In the genomic region with DNA sequence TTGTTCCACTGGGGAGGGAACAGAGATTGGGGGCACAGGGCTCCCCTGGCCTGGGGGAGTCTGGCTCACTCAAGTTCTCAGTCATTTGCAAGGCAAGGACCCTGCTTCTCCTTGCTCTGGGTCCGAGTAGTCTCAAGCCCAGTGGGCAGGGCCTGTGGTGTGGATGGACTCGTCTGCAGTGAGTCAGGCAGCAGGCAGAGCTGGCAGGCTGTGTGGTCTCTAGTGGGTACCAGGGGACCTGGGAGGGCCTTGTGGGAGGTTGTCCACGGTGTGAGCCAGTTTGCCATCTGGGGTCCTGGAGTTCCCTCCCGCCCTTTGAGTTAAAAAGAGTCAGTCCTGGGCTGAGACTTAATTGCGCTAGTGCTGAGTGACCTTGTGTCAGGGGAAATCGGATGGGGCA, we compare ENCODE assay signal across 15 cellular contexts. TPM values are rescaled to one million over a fixed set of nuclear protein-coding genes. Genes with fewer than 3 reads are reported as not detected.
DNase-seq lines count a peak whose midpoint lies in the region; ATAC-seq and TF ChIP-seq lines count a peak whose summit lies in the region.
"Had no signal": no experiment of that assay in that cellular context is flagged by ENCODE, and none has a peak within 500 bp of the region (broad histone marks: within the 10 kb centered on the region; RNA-seq: fewer than 3 reads in every experiment).

No MANE protein-coding gene starts in this region.

- peaks cover 15% of the 10 kb centered on the region for H3K36me3 Mint-ChIP-seq in activated T-helper 1 cell treated with anti-CD3 and anti-CD28 coated beads, Interleukin-12 subunit alpha, Interleukin-12 subunit beta, Interleukin-2, Interleukin-4 antibody, amounts not matched to agents 30 ng/mL and 10 ng/mL and 1 ng/mL, durations not matched to agents 14 hours and 24 hours and 36 hours (ENCODE audit: low read depth)

- H3K27ac ChIP-seq in left ventricle myocardium inferior (replicated peaks) = peak overlapping the region; percentile 84
- H3K27ac ChIP-seq in right atrium auricular region = peak overlapping the region in 1 of 2 donors; percentile 20
- H3K27ac ChIP-seq in lower lobe of right lung = peak overlapping the region; percentile 64
- H3K27ac ChIP-seq in upper lobe of left lung = peak overlapping the region; percentile 45 to 82 (median 54)
- H3K27ac ChIP-seq: epithelial cell of prostate had no signal

- H3K4me3 ChIP-seq in left ventricle myocardium inferior (no peak overlapping the region), right atrium auricular region (no peak overlapping the region), lower lobe of right lung (no peak overlapping the region), upper lobe of left lung (no peak overlapping the region), HAP-1 (no peak overlapping the region)
- H3K4me3 ChIP-seq: lung had no signal

- H3K27ac Mint-ChIP-seq in activated T-helper 1 cell treated with anti-CD3 and anti-CD28 coated beads, Interleukin-12 subunit alpha, Interleukin-12 subunit beta, Interleukin-2, Interleukin-4 antibody, amounts not matched to agents 30 ng/mL and 10 ng/mL and 1 ng/mL, durations not matched to agents 14 hours and 24 hours and 36 hours = peak overlapping the region; percentile 92

- TF ChIP-seq POLR2A in upper lobe of left lung (IDR thresholded peaks at IDR 0.05) = no peak

- ATAC-seq in lower lobe of right lung (peak in 1 of 2 donors; percentile 17), upper lobe of left lung (ENCODE audit: low FRiP score in 2 of 2) (no peak)

- no peaks in the 10 kb centered on the region for H3K27me3 ChIP-seq in left ventricle myocardium inferior (ENCODE audit: low read depth)
- no peaks in the 10 kb centered on the region for H3K27me3 ChIP-seq in right atrium auricular region
- H3K27me3 ChIP-seq in lower lobe of right lung (ENCODE audit: low read depth) = no peaks in the 10 kb centered on the region
- no peaks in the 10 kb centered on the region for H3K27me3 ChIP-seq in upper lobe of left lung
- H3K27me3 ChIP-seq in HAP-1 (ENCODE audit: low read depth) = no peaks in the 10 kb centered on the region

- H3K36me3 ChIP-seq in left ventricle myocardium inferior (no peaks in the 10 kb centered on the region), right atrium auricular region (no peaks in the 10 kb centered on the region), lower lobe of right lung (no peaks in the 10 kb centered on the region), upper lobe of left lung (no peaks in the 10 kb centered on the region), HAP-1 (replicated peaks) (no peaks in the 10 kb centered on the region)

- peaks cover 53% of the 10 kb centered on the region for H3K4me1 ChIP-seq in left ventricle myocardium inferior
- H3K4me1 ChIP-seq in right atrium auricular region = peaks cover 0 to 27% of the 10 kb centered on the region in 2 donors
- H3K4me1 ChIP-seq in lower lobe of right lung = peaks cover 65% of the 10 kb centered on the region
- peaks cover 41 to 56% (median 45%) of the 10 kb centered on the region in 4 donors for H3K4me1 ChIP-seq in upper lobe of left lung
- no peaks in the 10 kb centered on the region for H3K4me1 ChIP-seq in HAP-1

- intact Hi-C loops in left ventricle myocardium inferior (cut with micrococcal nuclease) = no loop called here
- intact Hi-C loops in activated T-helper 1 cell treated with anti-CD3 and anti-CD28 coated beads, Interleukin-12 subunit alpha, Interleukin-12 subunit beta, Interleukin-2, Interleukin-4 antibody, amounts not matched to agents 30 ng/mL and 10 ng/mL and 1 ng/mL, durations not matched to agents 14 hours and 24 hours and 36 hours (cut with micrococcal nuclease) = no loop called here
- intact Hi-C loops in lower lobe of right lung (cut with DNase I) = no loop called here

- DNase-seq in left ventricle myocardium inferior (no peak), right atrium auricular region (ENCODE audit: low spot score) (no peak), lower lobe of right lung (no peak), upper lobe of left lung (peak in 1 of 2 donors; percentile 21), islet precursor cell (no peak), HAP-1 (ENCODE audit: low spot score in 2 of 2) (no peak), NCI-H510A treated with DMSO at 0.1 percent for 48 hours (lab: John Stamatoyannopoulos, UW) (no peak)
- no peak for DNase-seq in activated T-helper 1 cell treated with anti-CD3 and anti-CD28 coated beads, Interleukin-12 subunit alpha, Interleukin-12 subunit beta, Interleukin-2, Interleukin-4 antibody, amounts not matched to agents 30 ng/mL and 10 ng/mL and 1 ng/mL, durations not matched to agents 14 hours and 24 hours and 36 hours (ENCODE audit: low spot score)
- DNase-seq: NCI-H146 had no signal

- H3K27me3 Mint-ChIP-seq in activated T-helper 1 cell treated with anti-CD3 and anti-CD28 coated beads, Interleukin-12 subunit alpha, Interleukin-12 subunit beta, Interleukin-2, Interleukin-4 antibody, amounts not matched to agents 30 ng/mL and 10 ng/mL and 1 ng/mL, durations not matched to agents 14 hours and 24 hours and 36 hours (ENCODE audit: insufficient read depth) = no peaks in the 10 kb centered on the region

- peaks cover 86% of the 10 kb centered on the region for H3K4me1 Mint-ChIP-seq in activated T-helper 1 cell treated with anti-CD3 and anti-CD28 coated beads, Interleukin-12 subunit alpha, Interleukin-12 subunit beta, Interleukin-2, Interleukin-4 antibody, amounts not matched to agents 30 ng/mL and 10 ng/mL and 1 ng/mL, durations not matched to agents 14 hours and 24 hours and 36 hours (ENCODE audit: low read depth)

- WGBS in upper lobe of left lung, 2 donors = 73 to 81% methylated on average over 5 to 6 of the region's 6 CpGs

- no peak for TF ChIP-seq CTCF in left ventricle myocardium inferior (IDR thresholded peaks at IDR 0.05; ENCODE audit: borderline replicate concordance)
- TF ChIP-seq CTCF in right atrium auricular region (IDR thresholded peaks at IDR 0.05) = no peak
- no peak for TF ChIP-seq CTCF in lower lobe of right lung (IDR thresholded peaks at IDR 0.05)
- TF ChIP-seq CTCF in upper lobe of left lung (IDR thresholded peaks at IDR 0.05) = no peak

- no peaks in the 10 kb centered on the region for H3K9me3 Mint-ChIP-seq in activated T-helper 1 cell treated with anti-CD3 and anti-CD28 coated beads, Interleukin-12 subunit alpha, Interleukin-12 subunit beta, Interleukin-2, Interleukin-4 antibody, amounts not matched to agents 30 ng/mL and 10 ng/mL and 1 ng/mL, durations not matched to agents 14 hours and 24 hours and 36 hours
- H3K9me3 Mint-ChIP-seq: activated T-cell treated with anti-CD3 and anti-CD28 coated beads, Interleukin-2, amount 50 U/mL, for 4 hours; nephron had no signal

- H3K4me3 Mint-ChIP-seq in activated T-helper 1 cell treated with anti-CD3 and anti-CD28 coated beads, Interleukin-12 subunit alpha, Interleukin-12 subunit beta, Interleukin-2, Interleukin-4 antibody, amounts not matched to agents 30 ng/mL and 10 ng/mL and 1 ng/mL, durations not matched to agents 14 hours and 24 hours and 36 hours = peak overlapping the region; percentile 72
- H3K4me3 Mint-ChIP-seq: nephron had no signal

- no peak for TF ChIP-seq EP300 in upper lobe of left lung (IDR thresholded peaks at IDR 0.05)

- in situ Hi-C loops in HAP-1 (cut with MboI; ENCODE audit: low sequenced_read_pairs) = no loop called here

- H3K9me3 ChIP-seq in left ventricle myocardium inferior (replicated peaks) = no peaks in the 10 kb centered on the region
- no peaks in the 10 kb centered on the region for H3K9me3 ChIP-seq in right atrium auricular region
- H3K9me3 ChIP-seq in lower lobe of right lung = no peaks in the 10 kb centered on the region
- no peaks in the 10 kb centered on the region for H3K9me3 ChIP-seq in upper lobe of left lung
- no peaks in the 10 kb centered on the region for H3K9me3 ChIP-seq in HAP-1

RNA-seq across cellular contexts. Expression of gene SH2D4B, which starts 8.8 kb away (rescaled TPM):
- not detected for total RNA-seq in left ventricle myocardium inferior
- total RNA-seq in right atrium auricular region = under 1 TPM in 1 of 2 donors, not detected in 1; 0.12 TPM
- total RNA-seq in activated T-helper 1 cell treated with anti-CD3 and anti-CD28 coated beads, Interleukin-12 subunit alpha, Interleukin-12 subunit beta, Interleukin-2, Interleukin-4 antibody, amounts not matched to agents 30 ng/mL and 10 ng/mL and 1 ng/mL, durations not matched to agents 14 hours and 24 hours and 36 hours = 0.18 and 0.20 TPM in 2 replicates
- total RNA-seq in lower lobe of right lung = 1.4 TPM
- 1 to 10 TPM in 1 of 6 donors, under 1 TPM in 4, not detected in 1; 0.15 to 1.0 (median 0.55) TPM for total RNA-seq in upper lobe of left lung
- total RNA-seq: HT-29, LHCN-M2 had no signal
